1 cellular context compared by ENCODE assay signal in the genomic region with DNA sequence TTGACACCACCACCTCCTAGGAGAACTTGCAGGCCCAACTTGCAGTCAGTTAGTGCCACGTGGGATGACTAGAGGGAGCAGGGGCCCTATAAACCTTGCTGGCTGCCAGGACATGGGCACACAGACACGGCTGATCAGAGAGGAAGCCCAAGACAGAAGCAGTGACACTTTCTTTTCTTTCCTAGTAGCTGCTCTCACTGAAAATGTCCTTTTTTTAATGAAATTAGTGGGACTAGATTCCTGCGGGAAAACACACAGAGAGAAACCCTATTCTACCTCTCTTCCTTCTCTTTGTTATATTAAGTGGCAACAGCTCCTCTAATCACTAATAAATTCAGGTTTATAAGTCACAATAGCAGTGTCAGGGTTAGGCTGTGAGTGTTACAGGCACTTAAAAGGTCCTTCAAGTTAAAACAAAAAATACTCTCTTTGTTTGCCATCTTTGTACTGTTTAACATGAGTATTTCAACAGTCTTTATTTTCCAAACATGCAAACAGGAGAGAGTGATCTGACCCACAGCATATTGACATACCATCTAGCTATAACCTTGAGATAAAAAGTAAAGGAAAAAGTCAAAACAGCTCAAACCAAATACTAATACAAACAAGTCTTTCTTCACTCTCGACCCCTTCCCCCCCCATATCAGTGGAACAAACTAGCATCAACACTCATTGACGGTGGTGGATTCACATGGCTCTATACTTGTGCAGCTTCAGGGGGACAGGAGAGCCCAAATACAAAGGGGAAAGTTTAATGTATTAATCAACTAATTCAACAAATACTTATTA.
TF ChIP-seq lines count a peak whose summit lies in the region.

No MANE protein-coding gene starts in this region.

TF ChIP-seq in endothelial cell of umbilical vein, 7 proteins besides CTCF, POLR2A, EP300 and RAD21:
- TF ChIP-seq EZH2 (IDR thresholded peaks at IDR 0.05; ENCODE audit: borderline replicate concordance, low read depth, low read length, severe bottlenecking) (no peak), JUN (IDR thresholded peaks at IDR 0.05; ENCODE audit: borderline replicate concordance, insufficient read depth, insufficient read length, low read depth) (no peak), FOS (IDR thresholded peaks at IDR 0.05; ENCODE audit: borderline replicate concordance, insufficient read depth, low read length) (no peak), MYC (IDR thresholded peaks at IDR 0.05; ENCODE audit: low read depth, low read length) (no peak), POLR2AphosphoS5 (IDR thresholded peaks at IDR 0.05; ENCODE audit: insufficient read depth, low read depth, low read length) (no peak), GATA2 (IDR thresholded peaks at IDR 0.05; ENCODE audit: insufficient read depth, insufficient read length, low read depth, low read length) (no peak)
- TF ChIP-seq, protein P1, sequence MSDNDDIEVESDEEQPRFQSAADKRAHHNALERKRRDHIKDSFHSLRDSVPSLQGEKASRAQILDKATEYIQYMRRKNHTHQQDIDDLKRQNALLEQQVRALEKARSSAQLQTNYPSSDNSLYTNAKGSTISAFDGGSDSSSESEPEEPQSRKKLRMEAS (IDR thresholded peaks at IDR 0.05; ENCODE audit: insufficient read depth, insufficient read length): no peak
